In the genomic region with DNA sequence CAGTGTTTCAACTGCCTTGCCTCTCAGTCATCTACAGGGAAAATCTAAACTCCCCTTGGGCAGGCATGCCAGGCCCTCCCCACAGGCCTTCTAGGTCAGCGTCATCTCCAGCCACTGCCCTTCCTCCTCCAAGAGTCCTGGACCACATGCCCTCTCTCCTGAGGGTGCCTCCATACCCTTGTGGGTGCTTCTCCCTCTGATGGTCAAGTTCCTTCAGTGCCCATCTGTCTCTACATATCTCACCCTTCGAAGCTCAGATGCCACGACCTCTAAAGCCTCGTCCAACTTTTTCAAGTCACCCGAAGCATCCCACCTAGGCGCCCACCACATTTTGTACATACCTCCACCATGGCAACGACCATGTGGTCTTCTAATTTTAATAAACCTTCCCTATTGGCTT, we compare ENCODE assay signal across 11 cellular contexts. TPM values are rescaled to one million over a fixed set of nuclear protein-coding genes. Genes with fewer than 3 reads are reported as not detected.
"Had no signal": no experiment of that assay in that cellular context is flagged by ENCODE, and none has a peak within 500 bp of the region (broad histone marks: within the 10 kb centered on the region; RNA-seq: fewer than 3 reads in every experiment).

No MANE protein-coding gene starts in this region.

- ATAC-seq: GM23338, HCT116 had no signal

- H3K4me3 ChIP-seq: GM23248, GM23338, HAP-1 had no signal

- H3K4me1 ChIP-seq: HAP-1 had no signal

- DNase-seq: GM23248, GOT3, H7, H9, HCEC 1CT, HFFc6 had no signal

- H3K27ac ChIP-seq: GM23248 had no signal

- H3K9me3 Mint-ChIP-seq: GM23338, HFFc6 had no signal

- H3K9me3 ChIP-seq: HAP-1 had no signal

- H3K36me3 ChIP-seq: HAP-1 had no signal

- H3K4me3 Mint-ChIP-seq: GM23338, H9, HFFc6 had no signal

- H3K27ac Mint-ChIP-seq: GM23338, H9, HFFc6 had no signal

RNA-seq across cellular contexts. Expression of a gene that starts 22.6 kb away (rescaled TPM):
- total RNA-seq: GM23248, GM23338, H1, H4, H7, H9, HFFc6 had no signal
